ENCODE assay signal across 8 cellular contexts in the genomic region with DNA sequence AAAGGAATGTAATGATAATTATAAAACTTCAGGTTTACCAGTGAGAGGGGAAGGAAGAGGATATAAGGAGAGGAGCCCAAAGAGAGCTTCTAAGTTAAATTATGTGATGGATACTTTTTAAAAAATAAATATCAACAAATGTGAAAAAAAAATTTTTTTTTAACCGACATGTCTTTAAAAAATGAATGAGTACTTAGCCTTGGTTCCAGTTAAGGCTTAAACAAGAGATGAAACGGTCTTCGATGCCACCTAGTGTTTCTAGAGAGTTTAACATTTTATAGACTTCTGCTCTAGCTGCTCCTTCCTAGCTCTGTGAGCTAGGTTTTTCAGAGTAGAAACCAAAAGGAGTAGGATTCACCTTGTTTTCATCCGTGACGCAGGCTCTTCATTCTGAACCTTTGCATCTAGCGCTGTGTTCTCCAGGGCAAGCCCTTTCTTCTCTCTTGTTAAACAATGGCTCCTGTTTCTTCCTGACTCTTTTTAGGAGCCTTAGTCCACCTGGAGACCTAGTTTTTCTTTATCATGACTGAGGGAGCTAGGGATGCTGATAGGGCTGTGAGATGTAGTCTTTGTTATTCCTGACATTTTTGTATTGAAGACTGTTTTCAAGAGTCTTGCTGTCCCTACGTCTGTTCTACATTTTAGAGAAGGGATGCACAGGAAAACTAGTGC. TPM values are rescaled to one million over a fixed set of nuclear protein-coding genes. Genes with fewer than 3 reads are reported as not detected.
DNase-seq lines count a peak whose midpoint lies in the region; ATAC-seq and TF ChIP-seq lines count a peak whose summit lies in the region.

No MANE protein-coding gene starts in this region.

- no peaks in the 10 kb centered on the region for H3K9me3 Mint-ChIP-seq in activated T-helper 1 cell treated with anti-CD3 and anti-CD28 coated beads, Interleukin-12 subunit alpha, Interleukin-12 subunit beta, Interleukin-2, Interleukin-4 antibody, amounts not matched to agents 30 ng/mL and 10 ng/mL and 1 ng/mL, durations not matched to agents 14 hours and 24 hours and 36 hours

- H3K36me3 Mint-ChIP-seq in activated T-helper 1 cell treated with anti-CD3 and anti-CD28 coated beads, Interleukin-12 subunit alpha, Interleukin-12 subunit beta, Interleukin-2, Interleukin-4 antibody, amounts not matched to agents 30 ng/mL and 10 ng/mL and 1 ng/mL, durations not matched to agents 14 hours and 24 hours and 36 hours (ENCODE audit: low read depth) = peaks cover 20% of the 10 kb centered on the region

- peak; percentile 43 for TF ChIP-seq CTCF in colonic mucosa (IDR thresholded peaks at IDR 0.05)

- H3K4me1 ChIP-seq in NT2/D1 (ENCODE audit: insufficient read depth, insufficient read length) (peaks cover 4% of the 10 kb centered on the region), colonic mucosa (no peaks in the 10 kb centered on the region)

- ATAC-seq in HG02885 (IDR thresholded peaks at IDR 0.05; ENCODE audit: poor library complexity, unreplicated experiment) (peak; percentile 53), GM18505 (IDR thresholded peaks at IDR 0.05; ENCODE audit: unreplicated experiment) (no peak)

- no peak overlapping the region for H3K4me3 Mint-ChIP-seq in activated T-helper 1 cell treated with anti-CD3 and anti-CD28 coated beads, Interleukin-12 subunit alpha, Interleukin-12 subunit beta, Interleukin-2, Interleukin-4 antibody, amounts not matched to agents 30 ng/mL and 10 ng/mL and 1 ng/mL, durations not matched to agents 14 hours and 24 hours and 36 hours

- H3K27ac Mint-ChIP-seq in activated T-helper 1 cell treated with anti-CD3 and anti-CD28 coated beads, Interleukin-12 subunit alpha, Interleukin-12 subunit beta, Interleukin-2, Interleukin-4 antibody, amounts not matched to agents 30 ng/mL and 10 ng/mL and 1 ng/mL, durations not matched to agents 14 hours and 24 hours and 36 hours = no peak overlapping the region

- H3K27me3 ChIP-seq in NT2/D1 (ENCODE audit: insufficient read depth, insufficient read length) = no peaks in the 10 kb centered on the region
- H3K27me3 ChIP-seq in colonic mucosa = no peaks in the 10 kb centered on the region

- H3K27ac ChIP-seq in colonic mucosa = no peak overlapping the region

- H3K9me3 ChIP-seq in NT2/D1 (ENCODE audit: insufficient read depth, low read length) (no peaks in the 10 kb centered on the region), colonic mucosa (no peaks in the 10 kb centered on the region)

- TF ChIP-seq POLR2A in GM18505 (IDR thresholded peaks at IDR 0.05; ENCODE audit: borderline replicate concordance, extremely low read depth, insufficient read depth, insufficient read length) = no peak

- H3K36me3 ChIP-seq in NT2/D1 (ENCODE audit: insufficient read depth, insufficient read length, low read length) = peaks cover 15% of the 10 kb centered on the region
- H3K36me3 ChIP-seq in colonic mucosa = no peaks in the 10 kb centered on the region

- no peaks in the 10 kb centered on the region for H3K27me3 Mint-ChIP-seq in activated T-helper 1 cell treated with anti-CD3 and anti-CD28 coated beads, Interleukin-12 subunit alpha, Interleukin-12 subunit beta, Interleukin-2, Interleukin-4 antibody, amounts not matched to agents 30 ng/mL and 10 ng/mL and 1 ng/mL, durations not matched to agents 14 hours and 24 hours and 36 hours (ENCODE audit: insufficient read depth)

- no peak overlapping the region for H3K9ac ChIP-seq in NT2/D1 (ENCODE audit: insufficient read length, low read depth)
- no peak overlapping the region for H3K9ac ChIP-seq in colonic mucosa (ENCODE audit: low read depth in 2 of 2, low read length in 2 of 2)

- H3K4me3 ChIP-seq in NT2/D1 (ENCODE audit: insufficient read length, low read depth) (no peak overlapping the region), colonic mucosa (no peak overlapping the region)

- DNase-seq in DMS114 treated with DMSO at 0.1 percent for 48 hours (lab: John Stamatoyannopoulos, UW; ENCODE audit: unreplicated experiment) = peak; percentile 70
- peak; percentile 39 for DNase-seq in NT2/D1 (ENCODE audit: low read depth, low spot score)
- DNase-seq in colonic mucosa = no peak
- peak; percentile 60 for DNase-seq in midbrain (lab: John Stamatoyannopoulos, UW)
- no peak for DNase-seq in ureter (ENCODE audit: low spot score)
- no peak for DNase-seq in activated T-helper 1 cell treated with anti-CD3 and anti-CD28 coated beads, Interleukin-12 subunit alpha, Interleukin-12 subunit beta, Interleukin-2, Interleukin-4 antibody, amounts not matched to agents 30 ng/mL and 10 ng/mL and 1 ng/mL, durations not matched to agents 14 hours and 24 hours and 36 hours (ENCODE audit: low spot score)

- no peaks in the 10 kb centered on the region for H3K4me1 Mint-ChIP-seq in activated T-helper 1 cell treated with anti-CD3 and anti-CD28 coated beads, Interleukin-12 subunit alpha, Interleukin-12 subunit beta, Interleukin-2, Interleukin-4 antibody, amounts not matched to agents 30 ng/mL and 10 ng/mL and 1 ng/mL, durations not matched to agents 14 hours and 24 hours and 36 hours (ENCODE audit: low read depth)

- intact Hi-C loops in colonic mucosa (cut with DNase I) = loop anchor here (5.0 kb wide), 1 partner anchor 89 kb away; no protein-coding TSS in a partner anchor
- intact Hi-C loops in activated T-helper 1 cell treated with anti-CD3 and anti-CD28 coated beads, Interleukin-12 subunit alpha, Interleukin-12 subunit beta, Interleukin-2, Interleukin-4 antibody, amounts not matched to agents 30 ng/mL and 10 ng/mL and 1 ng/mL, durations not matched to agents 14 hours and 24 hours and 36 hours (cut with micrococcal nuclease) = loop anchor here (1.0 to 5.0 kb wide), 3 partner anchors 87 to 313 kb away; a partner anchor contains a TSS

RNA-seq across cellular contexts. Expression of a gene that starts 42.4 kb away (rescaled TPM):
- total RNA-seq in colonic mucosa = not detected
- total RNA-seq in ureter = 1.5 TPM
- total RNA-seq in activated T-helper 1 cell treated with anti-CD3 and anti-CD28 coated beads, Interleukin-12 subunit alpha, Interleukin-12 subunit beta, Interleukin-2, Interleukin-4 antibody, amounts not matched to agents 30 ng/mL and 10 ng/mL and 1 ng/mL, durations not matched to agents 14 hours and 24 hours and 36 hours = 2.1 and 2.3 TPM in 2 replicates

RNA-seq across cellular contexts. Expression of a gene that starts 44.9 kb away (rescaled TPM):
- total RNA-seq in colonic mucosa (10 to 100 TPM; 37.6 to 72.5 TPM), ureter (49.6 TPM)
- total RNA-seq in activated T-helper 1 cell treated with anti-CD3 and anti-CD28 coated beads, Interleukin-12 subunit alpha, Interleukin-12 subunit beta, Interleukin-2, Interleukin-4 antibody, amounts not matched to agents 30 ng/mL and 10 ng/mL and 1 ng/mL, durations not matched to agents 14 hours and 24 hours and 36 hours = 106 and 114 TPM in 2 replicates

Comparison
In these comparisons a context has a peak if more than half of its experiments do, and no peak if none do; other contexts are left out.
1. DNase-seq: peak in DMS114 treated with DMSO at 0.1 percent for 48 hours (single experiment), NT2/D1 (single experiment) and midbrain (single experiment); none in colonic mucosa (single experiment), ureter (single experiment) and activated T-helper 1 cell treated with anti-CD3 and anti-CD28 coated beads, Interleukin-12 subunit alpha, Interleukin-12 subunit beta, Interleukin-2, Interleukin-4 antibody, amounts not matched to agents 30 ng/mL and 10 ng/mL and 1 ng/mL, durations not matched to agents 14 hours and 24 hours and 36 hours (single experiment).